In genomic region chr14:76386922-76387782, GRCh38 we compare ENCODE assay signal across 8 cellular contexts. TPM values are rescaled to one million over a fixed set of nuclear protein-coding genes. Genes with fewer than 3 reads are reported as not detected.
A peak's percentile ranks its signal among the peaks of the same experiment; 100 is the strongest.
DNase-seq lines count a peak whose midpoint lies in the region; ATAC-seq and TF ChIP-seq lines count a peak whose summit lies in the region.

No MANE protein-coding gene starts in this region.

- DNase-seq in COLO829 (ENCODE audit: low spot score) (peak; percentile 76), H7 (peak; percentile 94), NCI-H2107 (lab: John Stamatoyannopoulos, UW) (peak; percentile 60), caudate nucleus (lab: John Stamatoyannopoulos, UW) (peak in 55 of 61 donors; percentile 9 to 82 (median 38)), kidney epithelial cell (ENCODE audit: low read depth) (peak; percentile 9)
- peak; percentile 63 for DNase-seq in stimulated activated CD4-positive, alpha-beta T cell treated with anti-CD3 and anti-CD28 coated beads, Interleukin-1b, Interleukin-23, amount 100 ng/mL, for 48 hours

- H3K4me3 ChIP-seq in H7 (ENCODE audit: insufficient read depth, low read depth, low read length): no peak overlapping the region
- H3K4me3 ChIP-seq in WI38 (ENCODE audit: low read depth, low read length): no peak overlapping the region
- H3K4me3 ChIP-seq in kidney epithelial cell (ENCODE audit: low read depth, low read length): no peak overlapping the region

- H3K27me3 ChIP-seq in H7 (ENCODE audit: control insufficient read depth, insufficient read depth, low read length) (no peaks in the 10 kb centered on the region; the same call in 1 of the 2 replicates), kidney epithelial cell (ENCODE audit: control insufficient read depth, insufficient read depth, low read length) (peaks cover 21% of the 10 kb centered on the region)

- H3K36me3 ChIP-seq in H7 (replicated peaks; ENCODE audit: control insufficient read depth, insufficient read depth, low read length) (no peaks in the 10 kb centered on the region), kidney epithelial cell (ENCODE audit: control insufficient read depth, insufficient read depth, low read length) (no peaks in the 10 kb centered on the region)

- TF ChIP-seq CTCF in WI38 (IDR thresholded peaks at IDR 0.05; ENCODE audit: low read depth, low read length): peak; percentile 100
- TF ChIP-seq CTCF in kidney epithelial cell (IDR thresholded peaks at IDR 0.05; ENCODE audit: insufficient read depth, low read length, poor library complexity, severe bottlenecking): peak; percentile 99

- no peak overlapping the region for H3K27ac ChIP-seq in caudate nucleus (ENCODE audit: low read depth, low read length)

- ATAC-seq in GM18858 (IDR thresholded peaks at IDR 0.05; ENCODE audit: unreplicated experiment): no peak

RNA-seq across cellular contexts. Expression of gene ESRRB, which starts 11.2 kb away (rescaled TPM):
- 1.4 and 1.9 TPM in 2 replicates for total RNA-seq in H7 (2014; rRNA removed; shearing (Covaris generic))
- 0.07 TPM in 1 of 2 replicates, not detected in the other for total RNA-seq in kidney epithelial cell

Comparison
In these comparisons a context has a peak if more than half of its experiments do, and no peak if none do; other contexts are left out.
1. DNase-seq: peak in every context shown above with its lines; median percentile 94 in H7; 76 in COLO829; 63 in stimulated activated CD4-positive, alpha-beta T cell treated with anti-CD3 and anti-CD28 coated beads, Interleukin-1b, Interleukin-23, amount 100 ng/mL, for 48 hours; 60 in NCI-H2107; 38 in caudate nucleus; 9 in kidney epithelial cell.